Comparison of ENCODE assay signal across 19 cellular contexts in genomic region chr11:41522899-41523672, GRCh38.
A peak's percentile ranks its signal among the peaks of the same experiment; 100 is the strongest.
DNase-seq lines count a peak whose midpoint lies in the region; FAIRE-seq and TF ChIP-seq lines count a peak whose summit lies in the region.
"Had no signal": no experiment of that assay in that cellular context is flagged by ENCODE, and none has a peak within 500 bp of the region (broad histone marks: within the 10 kb centered on the region; RNA-seq: fewer than 3 reads in every experiment).

No MANE protein-coding gene starts in this region.

- DNase-seq in mammary epithelial cell, result peak; percentile 60
- no peak for DNase-seq in breast epithelium (ENCODE audit: low spot score in 2 of 2)
- DNase-seq in astrocyte of the hippocampus (ENCODE audit: low read depth, low spot score), result peak; percentile 75
- DNase-seq in keratinocyte (ENCODE audit: low read depth, low spot score), result no peak
- no peak for DNase-seq in DMS 273 (lab: John Stamatoyannopoulos, UW; ENCODE audit: unreplicated experiment)
- DNase-seq in activated CD4-positive, alpha-beta T cell treated with anti-CD3 and anti-CD28 coated beads, Interleukin-2, amount 50 U/mL, for 48 hours, result no peak
- DNase-seq in transverse colon, result no peak
- DNase-seq in NK-92 (lab: John Stamatoyannopoulos, UW; ENCODE audit: unreplicated experiment), result no peak
- DNase-seq: 8988T, COR-L47, DMS53, MV-4-11, NCI-H1436 treated with DMSO at 0.1 percent for 48 hours, NCI-H226, NCI-H526, PC-9, SK-N-SH had no signal

- TSS peak; percentile 35 for BruUV-seq in mammary epithelial cell (replicated peaks; lab: Mats Ljungman, UMichigan)

- H3K4me1 ChIP-seq in mammary epithelial cell (ENCODE audit: insufficient read depth, low read length), result peaks cover 31% of the 10 kb centered on the region
- H3K4me1 ChIP-seq in breast epithelium, result no peaks in the 10 kb centered on the region
- peaks cover 25% of the 10 kb centered on the region for H3K4me1 ChIP-seq in keratinocyte (ENCODE audit: control insufficient read depth, extremely low read depth, insufficient read depth, low read length)
- H3K4me1 ChIP-seq in transverse colon, result no peaks in the 10 kb centered on the region

- dilution Hi-C loops in mammary epithelial cell (cut with HindIII; ENCODE audit: low sequenced_read_pairs), result no loop called here
- dilution Hi-C loops in keratinocyte (cut with MboI; ENCODE audit: extremely low pct_ligation_motif_present, low sequenced_read_pairs), result no loop called here

- H3K9me1 ChIP-seq in keratinocyte (ENCODE audit: control insufficient read depth, extremely low read depth, insufficient read depth, low read length), result no peaks in the 10 kb centered on the region

- WGBS in mammary epithelial cell (ENCODE audit: low coverage, missing lambda C conversion rate), result 44% methylated on average over 2 of the region's 2 CpGs
- 7 to 40% methylated on average over 1 to 2 of the region's 2 CpGs for WGBS in transverse colon (ENCODE audit: low coverage in 1 of 2), 2 donors

- H3K27ac ChIP-seq in mammary epithelial cell (ENCODE audit: insufficient read depth, low read depth, low read length), result peak overlapping the region; percentile 86
- no peak overlapping the region for H3K27ac ChIP-seq in breast epithelium
- peak overlapping the region; percentile 67 for H3K27ac ChIP-seq in keratinocyte (ENCODE audit: control insufficient read depth, insufficient read depth, low read length)
- H3K27ac ChIP-seq in transverse colon, result no peak overlapping the region
- H3K27ac ChIP-seq: C4-2B, PC-9 had no signal

- no peak for TF ChIP-seq POLR2A in breast epithelium (IDR thresholded peaks at IDR 0.05)
- no peak for TF ChIP-seq POLR2A in transverse colon (IDR thresholded peaks at IDR 0.05)

- H3K36me3 ChIP-seq in mammary epithelial cell (ENCODE audit: insufficient read depth, low read length) (no peaks in the 10 kb centered on the region), breast epithelium (no peaks in the 10 kb centered on the region), keratinocyte (ENCODE audit: control insufficient read depth in 2 of 2, extremely low read depth in 1 of 2, insufficient read depth in 2 of 2, low read length in 2 of 2) (no peaks in the 10 kb centered on the region), transverse colon (no peaks in the 10 kb centered on the region)

- intact Hi-C loops in mammary epithelial cell (cut with micrococcal nuclease) (no loop called here), breast epithelium (cut with DNase I; ENCODE audit: low total_unique reads) (no loop called here), transverse colon (cut with DNase I; ENCODE audit: low total_unique reads) (no loop called here)

- no peak for TF ChIP-seq EP300 in transverse colon (IDR thresholded peaks at IDR 0.05; ENCODE audit: low read depth)

- H3K9ac ChIP-seq in mammary epithelial cell (ENCODE audit: insufficient read depth, low read length) (no peak overlapping the region), keratinocyte (ENCODE audit: control insufficient read depth, extremely low read depth, insufficient read depth, low read length) (peak overlapping the region; percentile 18)
- H3K9ac ChIP-seq: SK-N-SH had no signal

- in situ Hi-C loops in mammary epithelial cell (cut with MboI; ENCODE audit: low sequenced_read_pairs in 2 of 2) (no loop called here), transverse colon (cut with MboI; ENCODE audit: low pct_ligation_motif_present in 1 of 4, low pct_unique_long_range_greater_than_20kb in 1 of 4, low sequenced_read_pairs in 3 of 4) (no loop called here)

- H3K4me2 ChIP-seq in mammary epithelial cell (ENCODE audit: insufficient read depth, low read depth, low read length) (peak overlapping the region; percentile 52), keratinocyte (ENCODE audit: control insufficient read depth, extremely low read depth, insufficient read depth, low read depth, low read length) (peak overlapping the region; percentile 55)
- H3K4me2 ChIP-seq: PC-9, SK-N-SH had no signal

- no peak overlapping the region for H3K4me3 ChIP-seq in mammary epithelial cell (replicated peaks in 1 of 3; ENCODE audit: insufficient read depth in 1 of 3, low read depth in 2 of 3, low read length in 3 of 3)
- no peak overlapping the region for H3K4me3 ChIP-seq in breast epithelium
- peak overlapping the region in 1 of 3 experiments; percentile 38 for H3K4me3 ChIP-seq in keratinocyte (ENCODE audit: control insufficient read depth in 2 of 3, extremely low read depth in 1 of 3, insufficient read depth in 2 of 3, low read depth in 1 of 3, low read length in 3 of 3)
- no peak overlapping the region for H3K4me3 ChIP-seq in transverse colon
- H3K4me3 ChIP-seq: PC-9 had no signal

- CTCF ChIA-PET in mammary epithelial cell (lab: Charles Lee; ENCODE audit: low non-redundant PET), result no interaction called here

- H2AFZ ChIP-seq in mammary epithelial cell (ENCODE audit: low read depth, low read length), result peak overlapping the region; percentile 27
- H2AFZ ChIP-seq in keratinocyte (ENCODE audit: control insufficient read depth, low read length), result peak overlapping the region; percentile 36
- H2AFZ ChIP-seq: PC-9 had no signal

- no peak for TF ChIP-seq CTCF in mammary epithelial cell (conservative IDR thresholded peaks at IDR 0.05 in 1 of 2, IDR thresholded peaks at IDR 0.05 in 1 of 2; ENCODE audit: extremely low read depth in 1 of 2, insufficient read depth in 1 of 2, low read depth in 1 of 2, low read length in 2 of 2)
- no peak for TF ChIP-seq CTCF in breast epithelium (IDR thresholded peaks at IDR 0.05)
- TF ChIP-seq CTCF in keratinocyte (optimal IDR thresholded peaks at IDR 0.05 in 1 of 3, IDR thresholded peaks at IDR 0.05 in 1 of 3, conservative IDR thresholded peaks at IDR 0.05 in 1 of 3; ENCODE audit: extremely low read depth in 1 of 3, insufficient read depth in 2 of 3, low read length in 3 of 3), result no peak
- TF ChIP-seq CTCF in transverse colon (IDR thresholded peaks at IDR 0.05), result no peak

- FAIRE-seq in keratinocyte (lab: Jason Lieb, UNC), result peak; percentile 58
- FAIRE-seq: GM12891 had no signal

- H3K27me3 ChIP-seq in mammary epithelial cell (ENCODE audit: insufficient read depth, low read length) (no peaks in the 10 kb centered on the region), breast epithelium (no peaks in the 10 kb centered on the region), keratinocyte (ENCODE audit: control insufficient read depth, extremely low read depth, insufficient read depth, low read length) (no peaks in the 10 kb centered on the region), transverse colon (no peaks in the 10 kb centered on the region)

- H3K9me3 ChIP-seq in mammary epithelial cell (replicated peaks; ENCODE audit: insufficient read depth, low read length) (no peaks in the 10 kb centered on the region), breast epithelium (no peaks in the 10 kb centered on the region), keratinocyte (ENCODE audit: control insufficient read depth, low read depth, low read length) (no peaks in the 10 kb centered on the region), transverse colon (no peaks in the 10 kb centered on the region)

- H4K20me1 ChIP-seq in mammary epithelial cell (ENCODE audit: insufficient read depth, low read length) (no peaks in the 10 kb centered on the region), keratinocyte (ENCODE audit: control insufficient read depth, extremely low read depth, insufficient read depth, low read length) (no peaks in the 10 kb centered on the region)

- no peaks in the 10 kb centered on the region for H3K79me2 ChIP-seq in mammary epithelial cell (ENCODE audit: insufficient read depth, low read length)
- no peaks in the 10 kb centered on the region for H3K79me2 ChIP-seq in keratinocyte (ENCODE audit: control insufficient read depth, insufficient read depth, low read length)

Comparison
In these comparisons a context has a peak if more than half of its experiments do, and no peak if none do; other contexts are left out.
1. DNase-seq: peak in mammary epithelial cell (single experiment) and astrocyte of the hippocampus (single experiment); none in breast epithelium (0 of 2), keratinocyte (single experiment), DMS 273 (single experiment), activated CD4-positive, alpha-beta T cell treated with anti-CD3 and anti-CD28 coated beads, Interleukin-2, amount 50 U/mL, for 48 hours (0 of 2), transverse colon (single experiment) and NK-92 (single experiment).
2. H3K27ac ChIP-seq: peak in mammary epithelial cell (single experiment) and keratinocyte (single experiment); none in breast epithelium (0 of 2) and transverse colon (0 of 4).